Comparison of ENCODE assay signal across 11 cellular contexts in genomic region chr17:2173005-2173404, GRCh38.
DNase-seq lines count a peak whose midpoint lies in the region; ATAC-seq and TF ChIP-seq lines count a peak whose summit lies in the region.
"Had no signal": no experiment of that assay in that cellular context is flagged by ENCODE, and none has a peak within 500 bp of the region (broad histone marks: within the 10 kb centered on the region; RNA-seq: fewer than 3 reads in every experiment).

No MANE protein-coding gene starts in this region.

- no peaks in the 10 kb centered on the region for H3K36me3 Mint-ChIP-seq in glutamatergic neuron (ENCODE audit: unreplicated experiment)

- no peak for TF ChIP-seq POLR2A in adrenal gland (IDR thresholded peaks at IDR 0.05)

- H3K27me3 Mint-ChIP-seq in glutamatergic neuron (ENCODE audit: unreplicated experiment), result peaks cover 3% of the 10 kb centered on the region
- H3K27me3 Mint-ChIP-seq: activated B cell treated with CpG ODN at 0.5 μM for 24 hours had no signal

- ATAC-seq in GM21786 (IDR thresholded peaks at IDR 0.05; ENCODE audit: unreplicated experiment) (no peak), HG02798 (IDR thresholded peaks at IDR 0.05; ENCODE audit: poor library complexity, unreplicated experiment) (no peak)

- H3K27ac ChIP-seq in BLaER1 (no peak overlapping the region), adrenal gland (peak overlapping the region; percentile 73 to 96 (median 88))

- peaks cover 1% of the 10 kb centered on the region for H3K9me3 Mint-ChIP-seq in glutamatergic neuron (ENCODE audit: unreplicated experiment)
- H3K9me3 Mint-ChIP-seq: activated B cell treated with CpG ODN at 0.5 μM for 24 hours, CD14-positive monocyte had no signal

- peak overlapping the region; percentile 54 for H3K4me3 Mint-ChIP-seq in glutamatergic neuron (ENCODE audit: unreplicated experiment)
- H3K4me3 Mint-ChIP-seq: activated B cell treated with CpG ODN at 0.5 μM for 24 hours, CD14-positive monocyte had no signal

- peaks cover 99% of the 10 kb centered on the region for H3K36me3 ChIP-seq in BLaER1
- H3K36me3 ChIP-seq in adrenal gland (replicated peaks in 1 of 2), result peaks cover 0 to 18% of the 10 kb centered on the region in 2 donors

- DNase-seq in adrenal gland (peak in 5 of 7 donors; percentile 34 to 62 (median 42)), glutamatergic neuron (no peak), pons (ENCODE audit: low spot score) (peak; percentile 37), NAMALWA (ENCODE audit: low spot score) (no peak), NCI-H226 (no peak)
- DNase-seq: activated B cell treated with CpG ODN at 0.5 μM for 24 hours; activated naive CD4-positive, alpha-beta T cell treated with Interleukin-2 at 50 U/mL for 16 hours had no signal

- no peaks in the 10 kb centered on the region for H4K20me1 ChIP-seq in BLaER1

- no peaks in the 10 kb centered on the region for H3K9me3 ChIP-seq in BLaER1
- no peaks in the 10 kb centered on the region for H3K9me3 ChIP-seq in adrenal gland (replicated peaks in 1 of 3)

- peak overlapping the region; percentile 87 for H3K27ac Mint-ChIP-seq in glutamatergic neuron (ENCODE audit: unreplicated experiment)
- H3K27ac Mint-ChIP-seq: activated B cell treated with CpG ODN at 0.5 μM for 24 hours had no signal

- WGBS in adrenal gland, 4 donors, result 48 to 58% (median 54%) methylated on average over 1 of the region's 1 CpG

- H3K4me1 Mint-ChIP-seq in glutamatergic neuron (ENCODE audit: low read depth, unreplicated experiment), result peaks cover 27% of the 10 kb centered on the region
- H3K4me1 Mint-ChIP-seq: activated B cell treated with CpG ODN at 0.5 μM for 24 hours had no signal

- intact Hi-C loops in adrenal gland (cut with DNase I), result loop anchor here in 1 of 2 donors (10.0 kb wide), 1 partner anchor 118 kb away; the partner anchor contains the start of gene HIC1

- H3K4me1 ChIP-seq in BLaER1 (peaks cover 8% of the 10 kb centered on the region; the same call in 1 of the 2 replicates), adrenal gland (replicated peaks in 1 of 2) (peaks cover 34 to 59% of the 10 kb centered on the region in 2 donors)

- H3K4me2 ChIP-seq in BLaER1, result no peak overlapping the region

- TF ChIP-seq CTCF in adrenal gland (IDR thresholded peaks at IDR 0.05) (no peak), glutamatergic neuron (IDR thresholded peaks at IDR 0.05; ENCODE audit: partially characterized antibody, unreplicated experiment) (no peak)

- H3K4me3 ChIP-seq in BLaER1 (no peak overlapping the region), adrenal gland (peak overlapping the region in 1 of 4 donors; percentile 39)

- H3K9ac ChIP-seq in BLaER1, result 0 out of 2 replicates have a peak overlapping the region, but pooled peaks have one; percentile 29

- H3K27me3 ChIP-seq in BLaER1, result no peaks in the 10 kb centered on the region
- H3K27me3 ChIP-seq in adrenal gland, result no peaks in the 10 kb centered on the region

Comparison
In these comparisons a context has a peak if more than half of its experiments do, and no peak if none do; other contexts are left out.
1. DNase-seq: peak in adrenal gland (5 of 7) and pons (single experiment); none in glutamatergic neuron (single experiment), NAMALWA (single experiment) and NCI-H226 (single experiment).